In the genomic region with DNA sequence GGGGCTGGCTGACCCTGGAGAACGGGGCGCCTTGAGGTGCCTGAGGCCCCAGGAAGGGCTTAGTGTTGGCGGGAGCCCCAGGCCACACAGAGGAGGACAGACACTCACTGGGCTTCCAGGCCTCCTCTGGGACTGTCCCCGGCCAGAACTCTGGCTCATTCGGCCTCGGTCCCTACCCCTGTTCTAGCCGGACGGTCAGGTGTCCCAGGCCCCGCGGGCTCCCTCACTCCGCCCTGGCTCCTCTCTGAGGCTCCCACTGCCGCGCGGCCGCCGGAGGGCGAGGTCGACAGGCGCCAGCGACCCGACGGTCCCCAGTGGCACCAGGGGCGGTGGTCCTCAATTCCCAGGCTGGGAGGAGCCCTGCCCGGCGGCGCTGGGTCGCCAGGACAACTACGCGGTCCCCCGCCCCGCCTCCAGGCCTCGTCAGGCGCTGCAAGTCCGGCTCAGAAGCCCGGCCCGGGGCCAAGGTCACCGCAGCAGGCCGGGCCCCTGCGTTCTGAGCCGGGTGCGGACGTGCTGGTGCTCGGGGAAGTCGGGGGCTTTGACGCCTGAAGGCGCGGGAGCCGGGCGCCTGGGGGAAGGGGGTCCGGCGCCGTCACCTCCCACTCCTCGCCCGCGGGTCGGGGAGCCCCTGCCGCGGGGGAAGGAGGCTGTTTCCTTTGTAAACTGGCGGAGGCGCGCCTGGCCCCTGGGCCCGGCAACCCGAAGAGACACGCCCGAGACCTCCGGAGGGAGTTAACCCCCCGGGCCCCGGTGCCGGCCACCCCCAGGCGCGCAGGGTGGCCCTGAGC, we compare ENCODE assay signal across 9 cellular contexts. TPM values are rescaled to one million over a fixed set of nuclear protein-coding genes. Genes with fewer than 3 reads are reported as not detected.
DNase-seq lines count a peak whose midpoint lies in the region; ATAC-seq and TF ChIP-seq lines count a peak whose summit lies in the region.
"Had no signal": no experiment of that assay in that cellular context is flagged by ENCODE, and none has a peak within 500 bp of the region (broad histone marks: within the 10 kb centered on the region; RNA-seq: fewer than 3 reads in every experiment).

No MANE protein-coding gene starts in this region.

- DNase-seq in SK-N-SH (peak; percentile 73), fibroblast of pulmonary artery (ENCODE audit: low read depth) (peak; percentile 24), omental fat pad (ENCODE audit: low spot score) (no peak), H4 (ENCODE audit: low spot score) (no peak), superior temporal gyrus (ENCODE audit: extremely low spot score) (no peak)
- DNase-seq in activated naive CD4-positive, alpha-beta T cell treated with anti-CD3 and anti-CD28 coated beads, Interleukin-2, amount 50 U/mL, for 72 hours (ENCODE audit: low spot score in 2 of 2) = no peak

- no peak for TF ChIP-seq RAD21 in SK-N-SH (IDR thresholded peaks at IDR 0.05; ENCODE audit: low read length)

- POLR2A ChIA-PET in SK-N-SH (lab: Yijun Ruan, JAX) = no interaction called here

- H3K27ac Mint-ChIP-seq in activated naive CD4-positive, alpha-beta T cell treated with anti-CD3 and anti-CD28 coated beads, Interleukin-2, amount 50 U/mL, for 72 hours = no peak overlapping the region
- H3K27ac Mint-ChIP-seq: activated naive CD4-positive, alpha-beta T cell treated with anti-CD3 and anti-CD28 coated beads, Interleukin-2, amount 50 U/mL, for 24 hours had no signal

- TF ChIP-seq EP300 in SK-N-SH (IDR thresholded peaks at IDR 0.05; ENCODE audit: borderline replicate concordance in 1 of 2, low read depth in 1 of 2, low read length in 1 of 2) = no peak

- no peak for TF ChIP-seq CTCF in 22Rv1 (IDR thresholded peaks at IDR 0.05)
- no peak for TF ChIP-seq CTCF in SK-N-SH (IDR thresholded peaks at IDR 0.05)
- no peak for TF ChIP-seq CTCF in fibroblast of pulmonary artery (IDR thresholded peaks at IDR 0.05; ENCODE audit: low read length, missing control alignments)
- TF ChIP-seq CTCF in omental fat pad (IDR thresholded peaks at IDR 0.05) = no peak

- H3K9me3 Mint-ChIP-seq in activated naive CD4-positive, alpha-beta T cell treated with anti-CD3 and anti-CD28 coated beads, Interleukin-2, amount 50 U/mL, for 72 hours = peaks cover 0 to 9% of the 10 kb centered on the region in 2 donors
- H3K9me3 Mint-ChIP-seq: activated naive CD4-positive, alpha-beta T cell treated with anti-CD3 and anti-CD28 coated beads, Interleukin-2, amount 50 U/mL, for 24 hours had no signal

- ATAC-seq in GM21528 (IDR thresholded peaks at IDR 0.05; ENCODE audit: low FRiP score, unreplicated experiment) (peak; percentile 8), omental fat pad (ENCODE audit: low FRiP score) (peak; percentile 4)
- ATAC-seq in activated naive CD4-positive, alpha-beta T cell treated with anti-CD3 and anti-CD28 coated beads, Interleukin-2, amount 50 U/mL, for 72 hours = no peak

- no peaks in the 10 kb centered on the region for H3K36me3 ChIP-seq in SK-N-SH (replicated peaks in 1 of 2; ENCODE audit: control insufficient read depth in 1 of 2, insufficient read depth in 2 of 2, low read length in 1 of 2)

- H3K9me2 ChIP-seq in SK-N-SH = no peaks in the 10 kb centered on the region

- peak overlapping the region; percentile 78 for H3K4me2 ChIP-seq in SK-N-SH

- H3K9me3 ChIP-seq in SK-N-SH = no peaks in the 10 kb centered on the region

- H3K79me2 ChIP-seq in SK-N-SH (ENCODE audit: insufficient read depth) = peaks cover 11% of the 10 kb centered on the region; the same call in 1 of the 2 replicates

- H3K9ac ChIP-seq in SK-N-SH = peak overlapping the region; percentile 52; the same call in 1 of the 2 replicates

- no peak overlapping the region for H2AFZ ChIP-seq in SK-N-SH (ENCODE audit: low read depth)

- no CpG with 5 or more reads among the region's 71 CpGs for WGBS in SK-N-SH (ENCODE audit: low lambda C conversion rate)

- H3K27ac ChIP-seq in 22Rv1 (peak overlapping the region; percentile 69), SK-N-SH (ENCODE audit: low read depth in 2 of 2, low read length in 1 of 2) (no peak overlapping the region)

- peaks cover 4 to 29% of the 10 kb centered on the region in 2 experiments; a peak in 2 of 4 replicates for H3K4me1 ChIP-seq in SK-N-SH (ENCODE audit: control insufficient read depth in 1 of 2, insufficient read depth in 2 of 2, low read depth in 1 of 2, low read length in 1 of 2)

- H3K36me3 Mint-ChIP-seq in activated naive CD4-positive, alpha-beta T cell treated with anti-CD3 and anti-CD28 coated beads, Interleukin-2, amount 50 U/mL, for 72 hours = no peaks in the 10 kb centered on the region
- H3K36me3 Mint-ChIP-seq: activated naive CD4-positive, alpha-beta T cell treated with anti-CD3 and anti-CD28 coated beads, Interleukin-2, amount 50 U/mL, for 24 hours had no signal

- CTCF ChIA-PET in SK-N-SH (lab: Yijun Ruan, JAX) = no interaction called here

- peak overlapping the region; percentile 51 to 73; a peak in 3 of 4 replicates for H3K4me3 ChIP-seq in SK-N-SH (ENCODE audit: low read depth in 2 of 2, low read length in 1 of 2)
- H3K4me3 ChIP-seq in fibroblast of pulmonary artery (replicated peaks; ENCODE audit: low read depth, low read length) = peak overlapping the region; percentile 38

- no peaks in the 10 kb centered on the region for H4K20me1 ChIP-seq in SK-N-SH (ENCODE audit: insufficient read depth)

- no peaks in the 10 kb centered on the region for H3K27me3 ChIP-seq in SK-N-SH (ENCODE audit: insufficient read depth)

- peaks cover 3% of the 10 kb centered on the region for H3F3A ChIP-seq in SK-N-SH (replicated peaks; ENCODE audit: insufficient read depth)

TF ChIP-seq in SK-N-SH, 30 proteins besides CTCF, POLR2A, EP300 and RAD21 (continues in another document):
- TF ChIP-seq CHD2 (IDR thresholded peaks at IDR 0.05; ENCODE audit: low read length, partially characterized antibody) (no peak), NFIC (IDR thresholded peaks at IDR 0.05; ENCODE audit: borderline replicate concordance) (no peak), FOSL2 (IDR thresholded peaks at IDR 0.05; ENCODE audit: borderline replicate concordance, low read depth) (no peak), RFX5 (IDR thresholded peaks at IDR 0.05; ENCODE audit: low read length) (no peak), TAF1 (IDR thresholded peaks at IDR 0.05; ENCODE audit: borderline replicate concordance, low read depth, low read length) (no peak), ELF1 (IDR thresholded peaks at IDR 0.05) (no peak), GABPA (IDR thresholded peaks at IDR 0.05; ENCODE audit: low read depth) (no peak), NRF1 (IDR thresholded peaks at IDR 0.05; ENCODE audit: low read depth, low read length) (no peak), GATA2 (CRISPR knock-in tag; IDR thresholded peaks at IDR 0.05) (no peak)
- TF ChIP-seq, protein P1, sequence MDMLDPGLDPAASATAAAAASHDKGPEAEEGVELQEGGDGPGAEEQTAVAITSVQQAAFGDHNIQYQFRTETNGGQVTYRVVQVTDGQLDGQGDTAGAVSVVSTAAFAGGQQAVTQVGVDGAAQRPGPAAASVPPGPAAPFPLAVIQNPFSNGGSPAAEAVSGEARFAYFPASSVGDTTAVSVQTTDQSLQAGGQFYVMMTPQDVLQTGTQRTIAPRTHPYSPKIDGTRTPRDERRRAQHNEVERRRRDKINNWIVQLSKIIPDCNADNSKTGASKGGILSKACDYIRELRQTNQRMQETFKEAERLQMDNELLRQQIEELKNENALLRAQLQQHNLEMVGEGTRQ (IDR thresholded peaks at IDR 0.05; ENCODE audit: borderline replicate concordance, low read depth, low read length) = no peak
- TF ChIP-seq, protein P2, sequence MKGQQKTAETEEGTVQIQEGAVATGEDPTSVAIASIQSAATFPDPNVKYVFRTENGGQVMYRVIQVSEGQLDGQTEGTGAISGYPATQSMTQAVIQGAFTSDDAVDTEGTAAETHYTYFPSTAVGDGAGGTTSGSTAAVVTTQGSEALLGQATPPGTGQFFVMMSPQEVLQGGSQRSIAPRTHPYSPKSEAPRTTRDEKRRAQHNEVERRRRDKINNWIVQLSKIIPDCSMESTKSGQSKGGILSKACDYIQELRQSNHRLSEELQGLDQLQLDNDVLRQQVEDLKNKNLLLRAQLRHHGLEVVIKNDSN (IDR thresholded peaks at IDR 0.05; ENCODE audit: borderline replicate concordance, low read depth) = no peak
- TF ChIP-seq, protein P3, sequence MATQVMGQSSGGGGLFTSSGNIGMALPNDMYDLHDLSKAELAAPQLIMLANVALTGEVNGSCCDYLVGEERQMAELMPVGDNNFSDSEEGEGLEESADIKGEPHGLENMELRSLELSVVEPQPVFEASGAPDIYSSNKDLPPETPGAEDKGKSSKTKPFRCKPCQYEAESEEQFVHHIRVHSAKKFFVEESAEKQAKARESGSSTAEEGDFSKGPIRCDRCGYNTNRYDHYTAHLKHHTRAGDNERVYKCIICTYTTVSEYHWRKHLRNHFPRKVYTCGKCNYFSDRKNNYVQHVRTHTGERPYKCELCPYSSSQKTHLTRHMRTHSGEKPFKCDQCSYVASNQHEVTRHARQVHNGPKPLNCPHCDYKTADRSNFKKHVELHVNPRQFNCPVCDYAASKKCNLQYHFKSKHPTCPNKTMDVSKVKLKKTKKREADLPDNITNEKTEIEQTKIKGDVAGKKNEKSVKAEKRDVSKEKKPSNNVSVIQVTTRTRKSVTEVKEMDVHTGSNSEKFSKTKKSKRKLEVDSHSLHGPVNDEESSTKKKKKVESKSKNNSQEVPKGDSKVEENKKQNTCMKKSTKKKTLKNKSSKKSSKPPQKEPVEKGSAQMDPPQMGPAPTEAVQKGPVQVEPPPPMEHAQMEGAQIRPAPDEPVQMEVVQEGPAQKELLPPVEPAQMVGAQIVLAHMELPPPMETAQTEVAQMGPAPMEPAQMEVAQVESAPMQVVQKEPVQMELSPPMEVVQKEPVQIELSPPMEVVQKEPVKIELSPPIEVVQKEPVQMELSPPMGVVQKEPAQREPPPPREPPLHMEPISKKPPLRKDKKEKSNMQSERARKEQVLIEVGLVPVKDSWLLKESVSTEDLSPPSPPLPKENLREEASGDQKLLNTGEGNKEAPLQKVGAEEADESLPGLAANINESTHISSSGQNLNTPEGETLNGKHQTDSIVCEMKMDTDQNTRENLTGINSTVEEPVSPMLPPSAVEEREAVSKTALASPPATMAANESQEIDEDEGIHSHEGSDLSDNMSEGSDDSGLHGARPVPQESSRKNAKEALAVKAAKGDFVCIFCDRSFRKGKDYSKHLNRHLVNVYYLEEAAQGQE (IDR thresholded peaks at IDR 0.05; ENCODE audit: low read depth, low read length) = no peak

RNA-seq across cellular contexts. Expression of a gene that starts 1.1 kb away (rescaled TPM):
- polyA plus RNA-seq in SK-N-SH (2012; rRNA removed) = 2.0 and 2.4 TPM in 2 replicates
- 0.93 and 1.9 TPM in 2 replicates for polyA plus RNA-seq in SK-N-SH (2012; cell fraction: cytosol; rRNA removed)
- 2.3 and 3.2 TPM in 2 replicates for polyA plus RNA-seq in SK-N-SH (2012; cell fraction: nucleus; rRNA removed)
- 10 to 100 TPM in 3 of 4 donors, 1 to 10 TPM in 1; 6.0 to 24.4 (median 12.2) TPM for total RNA-seq in omental fat pad
- total RNA-seq in H4 (2014; rRNA removed; shearing (Covaris generic)) = 2.2 and 6.2 TPM in 2 replicates
- total RNA-seq in activated naive CD4-positive, alpha-beta T cell treated with anti-CD3 and anti-CD28 coated beads, Interleukin-2, amount 50 U/mL, for 72 hours = 1 to 10 TPM in 1 of 2 donors, under 1 TPM in 1; 0.64 to 4.3 TPM

Comparison
In these comparisons a context has a peak if more than half of its experiments do, and no peak if none do; other contexts are left out.
1. ATAC-seq: peak in GM21528 (single experiment) and omental fat pad (single experiment); none in activated naive CD4-positive, alpha-beta T cell treated with anti-CD3 and anti-CD28 coated beads, Interleukin-2, amount 50 U/mL, for 72 hours (0 of 2).
2. DNase-seq: peak in SK-N-SH (single experiment) and fibroblast of pulmonary artery (single experiment); none in omental fat pad (single experiment), H4 (single experiment), superior temporal gyrus (single experiment) and activated naive CD4-positive, alpha-beta T cell treated with anti-CD3 and anti-CD28 coated beads, Interleukin-2, amount 50 U/mL, for 72 hours (0 of 2).